1 cellular context compared by ENCODE assay signal in genomic region chr9:113633782-113634596, GRCh38.
TF ChIP-seq lines count a peak whose summit lies in the region.

No MANE protein-coding gene starts in this region.

TF ChIP-seq in HepG2, 621 proteins besides CTCF, POLR2A, EP300 and RAD21 (continued from another document and continues in another):
- TF ChIP-seq, protein P1, sequence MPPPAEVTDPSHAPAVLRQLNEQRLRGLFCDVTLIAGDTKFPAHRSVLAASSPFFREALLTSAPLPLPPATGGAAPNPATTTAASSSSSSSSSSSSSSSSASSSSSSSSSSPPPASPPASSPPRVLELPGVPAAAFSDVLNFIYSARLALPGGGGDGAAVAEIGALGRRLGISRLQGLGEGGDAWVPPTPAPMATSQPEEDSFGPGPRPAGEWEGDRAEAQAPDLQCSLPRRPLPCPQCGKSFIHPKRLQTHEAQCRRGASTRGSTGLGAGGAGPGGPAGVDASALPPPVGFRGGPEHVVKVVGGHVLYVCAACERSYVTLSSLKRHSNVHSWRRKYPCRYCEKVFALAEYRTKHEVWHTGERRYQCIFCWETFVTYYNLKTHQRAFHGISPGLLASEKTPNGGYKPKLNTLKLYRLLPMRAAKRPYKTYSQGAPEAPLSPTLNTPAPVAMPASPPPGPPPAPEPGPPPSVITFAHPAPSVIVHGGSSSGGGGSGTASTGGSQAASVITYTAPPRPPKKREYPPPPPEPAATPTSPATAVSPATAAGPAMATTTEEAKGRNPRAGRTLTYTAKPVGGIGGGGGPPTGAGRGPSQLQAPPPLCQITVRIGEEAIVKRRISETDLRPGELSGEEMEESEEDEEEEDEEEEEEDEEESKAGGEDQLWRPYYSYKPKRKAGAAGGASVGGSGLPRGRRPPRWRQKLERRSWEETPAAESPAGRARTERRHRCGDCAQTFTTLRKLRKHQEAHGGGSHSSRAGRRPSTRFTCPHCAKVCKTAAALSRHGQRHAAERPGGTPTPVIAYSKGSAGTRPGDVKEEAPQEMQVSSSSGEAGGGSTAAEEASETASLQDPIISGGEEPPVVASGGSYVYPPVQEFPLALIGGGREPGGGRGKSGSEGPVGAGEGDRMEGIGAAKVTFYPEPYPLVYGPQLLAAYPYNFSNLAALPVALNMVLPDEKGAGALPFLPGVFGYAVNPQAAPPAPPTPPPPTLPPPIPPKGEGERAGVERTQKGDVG (CRISPR knock-in tag; IDR thresholded peaks at IDR 0.05; ENCODE audit: borderline replicate concordance): 0 out of 2 replicates have a peak, but pooled peaks have one; percentile 71
- TF ChIP-seq NFIB (CRISPR knock-in tag; IDR thresholded peaks at IDR 0.05; ENCODE audit: borderline replicate concordance) (no peak), PTBP1 (IDR thresholded peaks at IDR 0.05; ENCODE audit: low read depth, low read length, poor library complexity, severe bottlenecking) (no peak), ZMAT3 (CRISPR knock-in tag; conservative IDR thresholded peaks at IDR 0.05) (no peak), MATR3 (CRISPR knock-in tag; IDR thresholded peaks at IDR 0.05) (no peak), ZBTB39 (CRISPR knock-in tag; IDR thresholded peaks at IDR 0.05) (no peak), ZNF616 (CRISPR knock-in tag; IDR thresholded peaks at IDR 0.05; ENCODE audit: low read depth) (no peak), KAT7 (CRISPR knock-in tag; IDR thresholded peaks at IDR 0.05; ENCODE audit: borderline replicate concordance) (no peak), RARG (CRISPR knock-in tag; IDR thresholded peaks at IDR 0.05; ENCODE audit: low read depth) (no peak), ZNF766 (CRISPR knock-in tag; IDR thresholded peaks at IDR 0.05; ENCODE audit: borderline replicate concordance) (no peak), ZNF674 (CRISPR knock-in tag; IDR thresholded peaks at IDR 0.05; ENCODE audit: low read depth) (no peak), ZNF768 (CRISPR knock-in tag; IDR thresholded peaks at IDR 0.05) (peak; percentile 95), ZNF326 (CRISPR knock-in tag; IDR thresholded peaks at IDR 0.05; ENCODE audit: borderline replicate concordance) (no peak), ZNF350 (CRISPR knock-in tag; IDR thresholded peaks at IDR 0.05; ENCODE audit: borderline replicate concordance, low read depth) (peak; percentile 51; the same call in 1 of the 2 replicates), KLF12 (CRISPR knock-in tag; IDR thresholded peaks at IDR 0.05; ENCODE audit: borderline replicate concordance) (0 out of 2 replicates have a peak, but pooled peaks have one; percentile 50), ARNTL (CRISPR knock-in tag; IDR thresholded peaks at IDR 0.05) (peak; percentile 61; the same call in 1 of the 2 replicates), MAFG (CRISPR knock-in tag; IDR thresholded peaks at IDR 0.05) (peak; percentile 80; the same call in 1 of the 2 replicates), MAX (IDR thresholded peaks at IDR 0.05) (peak; percentile 92), GLI4 (CRISPR knock-in tag; IDR thresholded peaks at IDR 0.05; ENCODE audit: borderline replicate concordance) (no peak), ZNF773 (CRISPR knock-in tag; IDR thresholded peaks at IDR 0.05; ENCODE audit: borderline replicate concordance) (no peak), PITX1 (CRISPR knock-in tag; IDR thresholded peaks at IDR 0.05) (peak; percentile 69; the same call in 1 of the 2 replicates), ZNF597 (CRISPR knock-in tag; IDR thresholded peaks at IDR 0.05) (no peak), MIER2 (CRISPR knock-in tag; IDR thresholded peaks at IDR 0.05) (no peak), ZNF792 (CRISPR knock-in tag; IDR thresholded peaks at IDR 0.05) (no peak), FOSL2 (CRISPR knock-in tag; IDR thresholded peaks at IDR 0.05) (no peak), TCF7L2 (IDR thresholded peaks at IDR 0.05; ENCODE audit: low read depth, low read length) (no peak), ZNF24 (IDR thresholded peaks at IDR 0.05) (no peak), FOXP4 (CRISPR knock-in tag; IDR thresholded peaks at IDR 0.05) (no peak; the same call in 1 of the 2 replicates), MZF1 (CRISPR knock-in tag; IDR thresholded peaks at IDR 0.05; ENCODE audit: borderline replicate concordance) (0 out of 2 replicates have a peak, but pooled peaks have one; percentile 47), TOPORS (CRISPR knock-in tag; IDR thresholded peaks at IDR 0.05) (no peak), ZNF781 (CRISPR knock-in tag; IDR thresholded peaks at IDR 0.05; ENCODE audit: borderline replicate concordance, not compliant biosample characterization) (peak; percentile 70), KDM5B (CRISPR knock-in tag; IDR thresholded peaks at IDR 0.05; ENCODE audit: borderline replicate concordance) (peak; percentile 55; the same call in 1 of the 2 replicates)
- TF ChIP-seq, protein P2, sequence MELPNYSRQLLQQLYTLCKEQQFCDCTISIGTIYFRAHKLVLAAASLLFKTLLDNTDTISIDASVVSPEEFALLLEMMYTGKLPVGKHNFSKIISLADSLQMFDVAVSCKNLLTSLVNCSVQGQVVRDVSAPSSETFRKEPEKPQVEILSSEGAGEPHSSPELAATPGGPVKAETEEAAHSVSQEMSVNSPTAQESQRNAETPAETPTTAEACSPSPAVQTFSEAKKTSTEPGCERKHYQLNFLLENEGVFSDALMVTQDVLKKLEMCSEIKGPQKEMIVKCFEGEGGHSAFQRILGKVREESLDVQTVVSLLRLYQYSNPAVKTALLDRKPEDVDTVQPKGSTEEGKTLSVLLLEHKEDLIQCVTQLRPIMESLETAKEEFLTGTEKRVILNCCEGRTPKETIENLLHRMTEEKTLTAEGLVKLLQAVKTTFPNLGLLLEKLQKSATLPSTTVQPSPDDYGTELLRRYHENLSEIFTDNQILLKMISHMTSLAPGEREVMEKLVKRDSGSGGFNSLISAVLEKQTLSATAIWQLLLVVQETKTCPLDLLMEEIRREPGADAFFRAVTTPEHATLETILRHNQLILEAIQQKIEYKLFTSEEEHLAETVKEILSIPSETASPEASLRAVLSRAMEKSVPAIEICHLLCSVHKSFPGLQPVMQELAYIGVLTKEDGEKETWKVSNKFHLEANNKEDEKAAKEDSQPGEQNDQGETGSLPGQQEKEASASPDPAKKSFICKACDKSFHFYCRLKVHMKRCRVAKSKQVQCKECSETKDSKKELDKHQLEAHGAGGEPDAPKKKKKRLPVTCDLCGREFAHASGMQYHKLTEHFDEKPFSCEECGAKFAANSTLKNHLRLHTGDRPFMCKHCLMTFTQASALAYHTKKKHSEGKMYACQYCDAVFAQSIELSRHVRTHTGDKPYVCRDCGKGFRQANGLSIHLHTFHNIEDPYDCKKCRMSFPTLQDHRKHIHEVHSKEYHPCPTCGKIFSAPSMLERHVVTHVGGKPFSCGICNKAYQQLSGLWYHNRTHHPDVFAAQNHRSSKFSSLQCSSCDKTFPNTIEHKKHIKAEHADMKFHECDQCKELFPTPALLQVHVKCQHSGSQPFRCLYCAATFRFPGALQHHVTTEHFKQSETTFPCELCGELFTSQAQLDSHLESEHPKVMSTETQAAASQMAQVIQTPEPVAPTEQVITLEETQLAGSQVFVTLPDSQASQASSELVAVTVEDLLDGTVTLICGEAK (IDR thresholded peaks at IDR 0.05): no peak
- TF ChIP-seq, protein P2 (CRISPR knock-in tag; IDR thresholded peaks at IDR 0.05): 0 out of 2 replicates have a peak, but pooled peaks have one; percentile 25
- TF ChIP-seq, protein P3, sequence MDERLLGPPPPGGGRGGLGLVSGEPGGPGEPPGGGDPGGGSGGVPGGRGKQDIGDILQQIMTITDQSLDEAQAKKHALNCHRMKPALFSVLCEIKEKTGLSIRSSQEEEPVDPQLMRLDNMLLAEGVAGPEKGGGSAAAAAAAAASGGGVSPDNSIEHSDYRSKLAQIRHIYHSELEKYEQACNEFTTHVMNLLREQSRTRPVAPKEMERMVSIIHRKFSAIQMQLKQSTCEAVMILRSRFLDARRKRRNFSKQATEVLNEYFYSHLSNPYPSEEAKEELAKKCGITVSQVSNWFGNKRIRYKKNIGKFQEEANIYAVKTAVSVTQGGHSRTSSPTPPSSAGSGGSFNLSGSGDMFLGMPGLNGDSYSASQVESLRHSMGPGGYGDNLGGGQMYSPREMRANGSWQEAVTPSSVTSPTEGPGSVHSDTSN (CRISPR knock-in tag; IDR thresholded peaks at IDR 0.05): 0 out of 2 replicates have a peak, but pooled peaks have one; percentile 5
- TF ChIP-seq, protein P4, sequence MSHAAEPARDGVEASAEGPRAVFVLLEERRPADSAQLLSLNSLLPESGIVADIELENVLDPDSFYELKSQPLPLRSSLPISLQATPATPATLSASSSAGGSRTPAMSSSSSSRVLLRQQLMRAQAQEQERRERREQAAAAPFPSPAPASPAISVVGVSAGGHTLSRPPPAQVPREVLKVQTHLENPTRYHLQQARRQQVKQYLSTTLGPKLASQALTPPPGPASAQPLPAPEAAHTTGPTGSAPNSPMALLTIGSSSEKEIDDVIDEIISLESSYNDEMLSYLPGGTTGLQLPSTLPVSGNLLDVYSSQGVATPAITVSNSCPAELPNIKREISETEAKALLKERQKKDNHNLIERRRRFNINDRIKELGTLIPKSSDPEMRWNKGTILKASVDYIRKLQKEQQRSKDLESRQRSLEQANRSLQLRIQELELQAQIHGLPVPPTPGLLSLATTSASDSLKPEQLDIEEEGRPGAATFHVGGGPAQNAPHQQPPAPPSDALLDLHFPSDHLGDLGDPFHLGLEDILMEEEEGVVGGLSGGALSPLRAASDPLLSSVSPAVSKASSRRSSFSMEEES (CRISPR knock-in tag; IDR thresholded peaks at IDR 0.05): no peak
- TF ChIP-seq, protein P5, sequence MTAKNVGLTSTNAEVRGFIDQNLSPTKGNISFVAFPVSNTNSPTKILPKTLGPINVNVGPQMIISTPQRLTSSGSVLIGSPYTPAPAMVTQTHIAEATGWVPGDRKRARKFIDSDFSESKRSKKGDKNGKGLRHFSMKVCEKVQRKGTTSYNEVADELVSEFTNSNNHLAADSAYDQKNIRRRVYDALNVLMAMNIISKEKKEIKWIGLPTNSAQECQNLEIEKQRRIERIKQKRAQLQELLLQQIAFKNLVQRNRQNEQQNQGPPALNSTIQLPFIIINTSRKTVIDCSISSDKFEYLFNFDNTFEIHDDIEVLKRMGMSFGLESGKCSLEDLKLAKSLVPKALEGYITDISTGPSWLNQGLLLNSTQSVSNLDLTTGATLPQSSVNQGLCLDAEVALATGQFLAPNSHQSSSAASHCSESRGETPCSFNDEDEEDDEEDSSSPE (CRISPR knock-in tag; IDR thresholded peaks at IDR 0.05): 0 out of 2 replicates have a peak, but pooled peaks have one; percentile 18
